Comparison of ENCODE assay signal across 24 cellular contexts in genomic region chr11:116459233-116459632, GRCh38.
DNase-seq lines count a peak whose midpoint lies in the region; ATAC-seq and TF ChIP-seq lines count a peak whose summit lies in the region.
"Had no signal": no experiment of that assay in that cellular context is flagged by ENCODE, and none has a peak within 500 bp of the region (broad histone marks: within the 10 kb centered on the region; RNA-seq: fewer than 3 reads in every experiment).

No MANE protein-coding gene starts in this region.

- no peaks in the 10 kb centered on the region for H3K27me3 Mint-ChIP-seq in Caco-2 (ENCODE audit: insufficient read depth, unreplicated experiment)
- peaks cover 23% of the 10 kb centered on the region for H3K27me3 Mint-ChIP-seq in progenitor cell of endocrine pancreas

- H2AFZ ChIP-seq in hepatocyte: no peak overlapping the region

- H3K9me3 ChIP-seq in Caco-2 (no peaks in the 10 kb centered on the region; the same call in 1 of the 2 replicates), hepatocyte (ENCODE audit: low read depth) (no peaks in the 10 kb centered on the region)
- H3K9me3 ChIP-seq: breast epithelium, esophagus muscularis mucosa, left lung, testis had no signal

- TF ChIP-seq CTCF in Caco-2 (IDR thresholded peaks at IDR 0.05; ENCODE audit: insufficient read depth in 1 of 2, low read depth in 1 of 2, low read length in 1 of 2, severe bottlenecking in 1 of 2, unreplicated experiment in 1 of 2) (no peak), hepatocyte (IDR thresholded peaks at IDR 0.05; ENCODE audit: poor library complexity) (no peak), progenitor cell of endocrine pancreas (IDR thresholded peaks at IDR 0.05; ENCODE audit: unreplicated experiment) (no peak)

- peak overlapping the region; percentile 48 for H3K27ac Mint-ChIP-seq in Caco-2 (ENCODE audit: unreplicated experiment)
- peak overlapping the region; percentile 64 for H3K27ac Mint-ChIP-seq in progenitor cell of endocrine pancreas
- H3K27ac Mint-ChIP-seq: activated CD8-positive, alpha-beta memory T cell treated with anti-CD3 and anti-CD28 coated beads, Interleukin-2, amount 10 ng/mL, durations not matched to agents 7 days and 5 days; activated naive CD4-positive, alpha-beta T cell treated with anti-CD3 and anti-CD28 coated beads, Interleukin-2, amount 10 ng/mL, durations not matched to agents 7 days and 5 days had no signal

- H3K4me3 ChIP-seq in Caco-2 (ENCODE audit: low read depth, low read length): no peak overlapping the region
- H3K4me3 ChIP-seq in hepatocyte: no peak overlapping the region
- H3K4me3 ChIP-seq: breast epithelium, esophagus muscularis mucosa, left lung, testis had no signal

- intact Hi-C loops in Caco-2 (cut with micrococcal nuclease; ENCODE audit: unreplicated experiment): no loop called here

- no peak overlapping the region for H3K4me2 ChIP-seq in hepatocyte

- H3K4me1 ChIP-seq in Caco-2 (peaks cover 24% of the 10 kb centered on the region), hepatocyte (ENCODE audit: insufficient read depth) (peaks cover 34% of the 10 kb centered on the region)
- H3K4me1 ChIP-seq: breast epithelium, left lung, testis had no signal

- no peak overlapping the region for H3K4me3 Mint-ChIP-seq in Caco-2 (ENCODE audit: unreplicated experiment)
- H3K4me3 Mint-ChIP-seq in progenitor cell of endocrine pancreas (ENCODE audit: low read depth): no peak overlapping the region
- H3K4me3 Mint-ChIP-seq: activated CD8-positive, alpha-beta memory T cell treated with anti-CD3 and anti-CD28 coated beads, Interleukin-2, amount 10 ng/mL, durations not matched to agents 7 days and 5 days; activated naive CD4-positive, alpha-beta T cell treated with anti-CD3 and anti-CD28 coated beads, Interleukin-2, amount 10 ng/mL, durations not matched to agents 7 days and 5 days had no signal

- ATAC-seq in GM21717 (IDR thresholded peaks at IDR 0.05; ENCODE audit: unreplicated experiment): no peak
- ATAC-seq: activated CD8-positive, alpha-beta memory T cell treated with anti-CD3 and anti-CD28 coated beads, Interleukin-2, amount 10 ng/mL, durations not matched to agents 7 days and 5 days; left lung; PC-3 had no signal

- H3K9me2 ChIP-seq in hepatocyte (replicated peaks; ENCODE audit: insufficient read depth): no peaks in the 10 kb centered on the region

- POLR2A ChIA-PET in Caco-2 (lab: Charles Lee): no interaction called here
- POLR2A ChIA-PET in HEK293T (lab: Yijun Ruan, JAX): interaction anchor here (1.0 kb wide), 1 partner anchor 13 kb away, joined by 3 read pairs; no protein-coding TSS in a partner anchor

- no peaks in the 10 kb centered on the region for H4K20me1 ChIP-seq in hepatocyte (ENCODE audit: insufficient read depth, poor library complexity, severe bottlenecking)

- CTCF ChIA-PET in Caco-2 (lab: Charles Lee): interaction anchor here (1.1 kb wide), 1 partner anchor 40 kb away, joined by 4 read pairs; no protein-coding TSS in a partner anchor
- CTCF ChIA-PET in HEK293T (lab: Yijun Ruan, JAX): interaction anchor here (0.6 kb wide), 1 partner anchor 31 kb away, joined by 6 read pairs; no protein-coding TSS in a partner anchor

- H3K36me3 Mint-ChIP-seq in Caco-2 (ENCODE audit: insufficient read depth, unreplicated experiment) (no peaks in the 10 kb centered on the region), progenitor cell of endocrine pancreas (ENCODE audit: insufficient read depth) (no peaks in the 10 kb centered on the region)
- H3K36me3 Mint-ChIP-seq: activated CD8-positive, alpha-beta memory T cell treated with anti-CD3 and anti-CD28 coated beads, Interleukin-2, amount 10 ng/mL, durations not matched to agents 7 days and 5 days; activated naive CD4-positive, alpha-beta T cell treated with anti-CD3 and anti-CD28 coated beads, Interleukin-2, amount 10 ng/mL, durations not matched to agents 7 days and 5 days had no signal

- no TSS peak for BruUV-seq in Caco-2 (replicated peaks; lab: Mats Ljungman, UMichigan)

- H3K36me3 ChIP-seq in Caco-2 (ENCODE audit: control insufficient read depth, insufficient read depth, low read length): no peaks in the 10 kb centered on the region
- no peaks in the 10 kb centered on the region for H3K36me3 ChIP-seq in hepatocyte (replicated peaks; ENCODE audit: insufficient read depth, low read depth)
- H3K36me3 ChIP-seq: breast epithelium, esophagus muscularis mucosa, left lung had no signal

- peaks cover 20% of the 10 kb centered on the region for H3K4me1 Mint-ChIP-seq in Caco-2 (ENCODE audit: low read depth, unreplicated experiment)
- H3K4me1 Mint-ChIP-seq in progenitor cell of endocrine pancreas (ENCODE audit: low read depth): peaks cover 8% of the 10 kb centered on the region
- H3K4me1 Mint-ChIP-seq: activated CD8-positive, alpha-beta memory T cell treated with anti-CD3 and anti-CD28 coated beads, Interleukin-2, amount 10 ng/mL, durations not matched to agents 7 days and 5 days; activated naive CD4-positive, alpha-beta T cell treated with anti-CD3 and anti-CD28 coated beads, Interleukin-2, amount 10 ng/mL, durations not matched to agents 7 days and 5 days had no signal

- peak overlapping the region; percentile 29 for H3K27ac ChIP-seq in hepatocyte
- H3K27ac ChIP-seq: breast epithelium, C4-2B, esophagus muscularis mucosa, left lung, testis had no signal

- H3K9me3 Mint-ChIP-seq in Caco-2 (ENCODE audit: unreplicated experiment): no peaks in the 10 kb centered on the region
- H3K9me3 Mint-ChIP-seq in progenitor cell of endocrine pancreas (ENCODE audit: low read depth): no peaks in the 10 kb centered on the region
- H3K9me3 Mint-ChIP-seq: activated naive CD4-positive, alpha-beta T cell treated with anti-CD3 and anti-CD28 coated beads, Interleukin-2, amount 10 ng/mL, durations not matched to agents 7 days and 5 days had no signal

- DNase-seq in Caco-2 (no peak), HEK293T (ENCODE audit: extremely low spot score) (peak; percentile 42), hepatocyte (ENCODE audit: low spot score) (no peak), progenitor cell of endocrine pancreas (ENCODE audit: low spot score, unreplicated experiment) (no peak), DMS53 (lab: John Stamatoyannopoulos, UW) (no peak), SKM-1 treated with dmso at 0.1 percent for 144 hours (lab: John Stamatoyannopoulos, UW; ENCODE audit: unreplicated experiment) (no peak)
- DNase-seq: activated CD4-positive, alpha-beta T cell treated with anti-CD3 and anti-CD28 coated beads, Interleukin-2, amount 50 U/mL, for 1 hour; activated CD8-positive, alpha-beta memory T cell treated with anti-CD3 and anti-CD28 coated beads, Interleukin-2, amount 10 ng/mL, durations not matched to agents 7 days and 5 days; activated naive CD4-positive, alpha-beta T cell treated with anti-CD3 and anti-CD28 coated beads, Interleukin-2, amount 10 ng/mL, durations not matched to agents 7 days and 5 days; amniotic stem cell; Calu3; cortex of kidney; foreskin melanocyte; left lung; NCI-H1105 treated with DMSO at 0.1 percent for 48 hours; NCI-H2029 treated with DMSO at 0.1 percent for 48 hours; PC-3; SIG-M5; stimulated activated naive CD4-positive, alpha-beta T cell treated with Interleukin-2 at 50 U/mL for 16 hours; testis had no signal

- H3K27me3 ChIP-seq in Caco-2 (replicated peaks; ENCODE audit: control insufficient read depth, insufficient read depth, low read length): no peaks in the 10 kb centered on the region
- peaks cover 4% of the 10 kb centered on the region for H3K27me3 ChIP-seq in hepatocyte
- H3K27me3 ChIP-seq: esophagus muscularis mucosa, testis had no signal

- H3K79me2 ChIP-seq in hepatocyte: no peaks in the 10 kb centered on the region

- WGBS in hepatocyte (ENCODE audit: low lambda C conversion rate, missing lambda C conversion rate): 34% methylated on average over 11 of the region's 11 CpGs

TF ChIP-seq in HEK293T, 16 proteins besides CTCF, POLR2A, EP300 and RAD21:
- no peak for TF ChIP-seq NFRKB (IDR thresholded peaks at IDR 0.05)
- TF ChIP-seq L3MBTL2 (conservative IDR thresholded peaks at IDR 0.05): peak; percentile 61
